ENCODE assay signal across 8 cellular contexts in genomic region chr11:62645660-62645933, GRCh38. TPM values are rescaled to one million over a fixed set of nuclear protein-coding genes. Genes with fewer than 3 reads are reported as not detected.
A peak's percentile ranks its signal among the peaks of the same experiment; 100 is the strongest.
DNase-seq lines count a peak whose midpoint lies in the region; FAIRE-seq and TF ChIP-seq lines count a peak whose summit lies in the region.

No MANE protein-coding gene starts in this region.

- H3K4me2 ChIP-seq in parathyroid adenoma (ENCODE audit: low read length), result peak overlapping the region; percentile 86

- no peak for FAIRE-seq in HTR-8/SVneo (lab: Jason Lieb, UNC)

- peak overlapping the region; percentile 60 for H2AFZ ChIP-seq in parathyroid adenoma

- peaks cover 19% of the 10 kb centered on the region for H3K36me3 ChIP-seq in GM06990 (ENCODE audit: control insufficient read depth, insufficient read depth, low read length)
- H3K36me3 ChIP-seq in Peyer's patch, result peaks cover 0 to 45% (median 0%) of the 10 kb centered on the region in 3 donors
- H3K36me3 ChIP-seq in parathyroid adenoma (ENCODE audit: control insufficient read depth, insufficient read depth, low read length), result no peaks in the 10 kb centered on the region

- H3K4me3 ChIP-seq in GM06990 (replicated peaks; ENCODE audit: low read depth, low read length) (peak overlapping the region; percentile 99), Peyer's patch (peak overlapping the region; percentile 68 to 99 (median 90)), parathyroid adenoma (ENCODE audit: low read depth, low read length) (peak overlapping the region; percentile 76)

- no peak overlapping the region for H3K9ac ChIP-seq in parathyroid adenoma

- H3K9me3 ChIP-seq in Peyer's patch (no peaks in the 10 kb centered on the region), parathyroid adenoma (ENCODE audit: control insufficient read depth, low read length) (no peaks in the 10 kb centered on the region)

- H3K79me2 ChIP-seq in parathyroid adenoma, result peaks cover 10% of the 10 kb centered on the region

- H3K27ac ChIP-seq in Peyer's patch (peak overlapping the region; percentile 79 to 93 (median 92)), epithelial cell of prostate (peak overlapping the region; percentile 59), parathyroid adenoma (peak overlapping the region; percentile 87)

- no peak for TF ChIP-seq POLR2A in Peyer's patch (IDR thresholded peaks at IDR 0.05)

- no peak for DNase-seq in GM06990 (ENCODE audit: extremely low read depth, insufficient read length)
- no peak for DNase-seq in Peyer's patch
- DNase-seq in epithelial cell of prostate (ENCODE audit: low read depth, low spot score), result no peak
- no peak for DNase-seq in ureter (ENCODE audit: low spot score)
- DNase-seq in NCI-H187 (lab: John Stamatoyannopoulos, UW), result no peak
- no peak for DNase-seq in HTR-8/SVneo (ENCODE audit: insufficient read length, low spot score)
- DNase-seq in NCI-H1930 (lab: John Stamatoyannopoulos, UW), result no peak

- H3K27me3 ChIP-seq in GM06990 (replicated peaks; ENCODE audit: control insufficient read depth, insufficient read depth, low read length) (no peaks in the 10 kb centered on the region), Peyer's patch (no peaks in the 10 kb centered on the region), parathyroid adenoma (ENCODE audit: control insufficient read depth, insufficient read depth, low read length) (no peaks in the 10 kb centered on the region)

- peaks cover 0 to 22% (median 6%) of the 10 kb centered on the region in 4 donors for H3K4me1 ChIP-seq in Peyer's patch
- peaks cover 3% of the 10 kb centered on the region for H3K4me1 ChIP-seq in parathyroid adenoma

- no peak for TF ChIP-seq CTCF in GM06990 (IDR thresholded peaks at IDR 0.05; ENCODE audit: insufficient read depth, low read length, poor library complexity, severe bottlenecking)
- no peak for TF ChIP-seq CTCF in Peyer's patch (IDR thresholded peaks at IDR 0.05)
- no peak for TF ChIP-seq CTCF in parathyroid adenoma (IDR thresholded peaks at IDR 0.05)

RNA-seq across cellular contexts. Expression of gene GANAB, which starts 0.8 kb away (rescaled TPM):
- total RNA-seq in Peyer's patch (100 to 1,000 TPM; 131 to 146 (median 140) TPM), ureter (271 TPM)

RNA-seq across cellular contexts. Expression of gene INTS5, which starts 7.5 kb away (rescaled TPM):
- total RNA-seq in Peyer's patch, result 10 to 100 TPM; 14.9 to 21.3 (median 19.5) TPM
- total RNA-seq in ureter, result 19.2 TPM

RNA-seq across cellular contexts. Expression of gene C11orf98, which starts 19.4 kb away (rescaled TPM):
- 10 to 100 TPM; 29.2 to 97.4 (median 41.1) TPM for total RNA-seq in Peyer's patch
- 52.6 TPM for total RNA-seq in ureter

RNA-seq across cellular contexts. Expression of gene CSKMT, which starts 19.5 kb away (rescaled TPM):
- total RNA-seq in Peyer's patch (10 to 100 TPM in 1 of 4 donors, 1 to 10 TPM in 2, not detected in 1; 9.1 to 13.5 (median 9.2) TPM), ureter (20.7 TPM)

RNA-seq across cellular contexts. Expression of gene B3GAT3, which starts 23.8 kb away (rescaled TPM):
- total RNA-seq in Peyer's patch (10 to 100 TPM; 26.6 to 88.3 (median 38.0) TPM), ureter (50.7 TPM)
